Comparison of ENCODE assay signal across 8 cellular contexts in genomic region chr2:97996679-97997078, GRCh38. TPM values are rescaled to one million over a fixed set of nuclear protein-coding genes. Genes with fewer than 3 reads are reported as not detected.
A peak's percentile ranks its signal among the peaks of the same experiment; 100 is the strongest.
DNase-seq lines count a peak whose midpoint lies in the region; ATAC-seq and TF ChIP-seq lines count a peak whose summit lies in the region.

No MANE protein-coding gene starts in this region.

- TF ChIP-seq CTCF in SU-DHL-6 (IDR thresholded peaks at IDR 0.05; ENCODE audit: insufficient read depth, low read length, poor library complexity, severe bottlenecking): no peak
- no peak for TF ChIP-seq CTCF in fibroblast of mammary gland (conservative IDR thresholded peaks at IDR 0.05; ENCODE audit: control insufficient read depth, insufficient read depth, low read depth, low read length)
- no peak for TF ChIP-seq CTCF in psoas muscle (IDR thresholded peaks at IDR 0.05)

- H3K4me1 ChIP-seq in psoas muscle: peaks cover 26% of the 10 kb centered on the region

- H3F3A ChIP-seq in SU-DHL-6 (ENCODE audit: insufficient read depth): peaks cover 4% of the 10 kb centered on the region

- H3K36me3 ChIP-seq in SU-DHL-6 (ENCODE audit: low read length) (peaks cover 5% of the 10 kb centered on the region; the same call in 1 of the 2 replicates), psoas muscle (ENCODE audit: insufficient read depth in 1 of 2, low read depth in 1 of 2) (no peaks in the 10 kb centered on the region)

- WGBS in psoas muscle, 3 donors: 87 to 91% (median 88%) methylated on average over 19 of the region's 19 CpGs

- intact Hi-C loops in psoas muscle (cut with DNase I): loop anchor here (5.0 to 10.0 kb wide), 3 partner anchors 161 to 189 kb away; no protein-coding TSS in a partner anchor

- H3K79me2 ChIP-seq in SU-DHL-6 (ENCODE audit: insufficient read depth, low read length): peaks cover 31% of the 10 kb centered on the region

- H3K4me3 ChIP-seq in GM08714 (ENCODE audit: low read length) (peak overlapping the region; percentile 51; the same call in 1 of the 2 replicates), SU-DHL-6 (ENCODE audit: insufficient read depth, low read length, poor library complexity, severe bottlenecking) (peak overlapping the region; percentile 76), fibroblast of mammary gland (ENCODE audit: control insufficient read depth, low read depth, low read length) (peak overlapping the region; percentile 88), psoas muscle (peak overlapping the region; percentile 90)

- H3K9me3 ChIP-seq in SU-DHL-6 (ENCODE audit: insufficient read depth, low read length) (no peaks in the 10 kb centered on the region), psoas muscle (no peaks in the 10 kb centered on the region)

- no peak for ATAC-seq in psoas muscle
- ATAC-seq in HG02571 (IDR thresholded peaks at IDR 0.05; ENCODE audit: unreplicated experiment): no peak

- H3K27me3 ChIP-seq in SU-DHL-6 (ENCODE audit: low read length) (no peaks in the 10 kb centered on the region), psoas muscle (ENCODE audit: insufficient read depth in 3 of 3, low read length in 2 of 3) (no peaks in the 10 kb centered on the region)

- no peaks in the 10 kb centered on the region for H3K9me2 ChIP-seq in SU-DHL-6 (replicated peaks; ENCODE audit: insufficient read depth, low read length)

- peak overlapping the region; percentile 81 for H3K9ac ChIP-seq in SU-DHL-6 (ENCODE audit: low read length)

- H3K27ac ChIP-seq in SU-DHL-6 (ENCODE audit: low read depth, low read length): no peak overlapping the region
- peak overlapping the region; percentile 99 for H3K27ac ChIP-seq in psoas muscle

- peak overlapping the region; percentile 93 for H2AFZ ChIP-seq in SU-DHL-6 (ENCODE audit: low read depth, low read length, severe bottlenecking)

- peaks cover 21% of the 10 kb centered on the region for H4K20me1 ChIP-seq in SU-DHL-6 (ENCODE audit: low read depth, low read length)

- H3K4me2 ChIP-seq in SU-DHL-6 (ENCODE audit: low read depth, low read length, poor library complexity, severe bottlenecking): peak overlapping the region; percentile 88

- DNase-seq in fibroblast of mammary gland (ENCODE audit: low read depth): no peak
- DNase-seq in psoas muscle: no peak
- no peak for DNase-seq in SIG-M5 treated with dmso at 0.1 percent for 504 hours (lab: John Stamatoyannopoulos, UW; ENCODE audit: unreplicated experiment)
- no peak for DNase-seq in H4 (ENCODE audit: low spot score)
- DNase-seq in SHP77 (lab: John Stamatoyannopoulos, UW): no peak

RNA-seq across cellular contexts. Expression of gene TMEM131, which starts 0.9 kb away (rescaled TPM):
- 10 to 100 TPM; 20.1 to 33.3 (median 27.0) TPM for total RNA-seq in psoas muscle
- 10 to 100 TPM in 1 of 3 donors, 1 to 10 TPM in 2; 7.7 to 16.3 (median 7.8) TPM for polyA plus RNA-seq in psoas muscle
- total RNA-seq in H4 (2014; rRNA removed; shearing (Covaris generic)): 9.7 and 12.3 TPM in 2 replicates
